In genomic region chr10:63281967-63282366, GRCh38 we compare ENCODE assay signal across 2 cellular contexts.
TF ChIP-seq lines count a peak whose summit lies in the region.

No MANE protein-coding gene starts in this region.

TF ChIP-seq in HepG2, 621 proteins besides CTCF, POLR2A, EP300 and RAD21 (continued from another document):
- peak; percentile 96 to 98 for TF ChIP-seq MAFK (conservative IDR thresholded peaks at IDR 0.05 in 1 of 2, IDR thresholded peaks at IDR 0.05 in 1 of 2; ENCODE audit: low read length in 2 of 2)
TF ChIP-seq in HepG2: peak in this region for 2.

TF ChIP-seq in WTC11, 78 proteins besides CTCF, POLR2A, EP300 and RAD21 (continued from another document):
- TF ChIP-seq, protein P1, sequence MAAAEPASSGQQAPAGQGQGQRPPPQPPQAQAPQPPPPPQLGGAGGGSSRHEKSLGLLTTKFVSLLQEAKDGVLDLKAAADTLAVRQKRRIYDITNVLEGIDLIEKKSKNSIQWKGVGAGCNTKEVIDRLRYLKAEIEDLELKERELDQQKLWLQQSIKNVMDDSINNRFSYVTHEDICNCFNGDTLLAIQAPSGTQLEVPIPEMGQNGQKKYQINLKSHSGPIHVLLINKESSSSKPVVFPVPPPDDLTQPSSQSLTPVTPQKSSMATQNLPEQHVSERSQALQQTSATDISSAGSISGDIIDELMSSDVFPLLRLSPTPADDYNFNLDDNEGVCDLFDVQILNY (CRISPR knock-in tag; IDR thresholded peaks at IDR 0.05), result no peak
- TF ChIP-seq TEAD4 (CRISPR knock-in tag; IDR thresholded peaks at IDR 0.05) (no peak), IRF2 (CRISPR knock-in tag; IDR thresholded peaks at IDR 0.05; ENCODE audit: borderline replicate concordance, low read depth) (no peak), ATF1 (CRISPR knock-in tag; IDR thresholded peaks at IDR 0.05) (no peak), TP53 (CRISPR knock-in tag; IDR thresholded peaks at IDR 0.05) (no peak)
- TF ChIP-seq, protein P2, sequence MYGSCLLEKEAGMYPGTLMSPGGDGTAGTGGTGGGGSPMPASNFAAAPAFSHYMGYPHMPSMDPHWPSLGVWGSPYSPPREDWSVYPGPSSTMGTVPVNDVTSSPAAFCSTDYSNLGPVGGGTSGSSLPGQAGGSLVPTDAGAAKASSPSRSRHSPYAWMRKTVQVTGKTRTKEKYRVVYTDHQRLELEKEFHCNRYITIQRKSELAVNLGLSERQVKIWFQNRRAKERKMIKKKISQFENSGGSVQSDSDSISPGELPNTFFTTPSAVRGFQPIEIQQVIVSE (CRISPR knock-in tag; IDR thresholded peaks at IDR 0.05; ENCODE audit: borderline replicate concordance), result no peak
